ENCODE assay signal across 1 cellular context in genomic region chr18:3297025-3297984, GRCh38.
TF ChIP-seq lines count a peak whose summit lies in the region.

No MANE protein-coding gene starts in this region.

TF ChIP-seq in HepG2, 621 proteins besides CTCF, POLR2A, EP300 and RAD21 (continued from another document and continues in another):
- TF ChIP-seq TCF12 (IDR thresholded peaks at IDR 0.05) (no peak), TCF12 (CRISPR knock-in tag; IDR thresholded peaks at IDR 0.05) (0 out of 2 replicates have a peak, but pooled peaks have one; percentile 20), ZSCAN9 (CRISPR knock-in tag; IDR thresholded peaks at IDR 0.05; ENCODE audit: borderline replicate concordance) (peak; percentile 67; the same call in 1 of the 2 replicates), AGO2 (optimal IDR thresholded peaks at IDR 0.05; ENCODE audit: low read depth, low read length) (peak; percentile 24), KAT8 (CRISPR knock-in tag; IDR thresholded peaks at IDR 0.05) (peak; percentile 91), TAF1 (CRISPR knock-in tag; IDR thresholded peaks at IDR 0.05) (peak; percentile 89), ZNF281 (CRISPR knock-in tag; IDR thresholded peaks at IDR 0.05; ENCODE audit: borderline replicate concordance) (no peak), ARNT (IDR thresholded peaks at IDR 0.05) (no peak), ZNF557 (CRISPR knock-in tag; IDR thresholded peaks at IDR 0.05) (peak; percentile 54; the same call in 1 of the 2 replicates), SAP130 (CRISPR knock-in tag; IDR thresholded peaks at IDR 0.05; ENCODE audit: low read depth) (peak; percentile 83), SNAPC4 (CRISPR knock-in tag; IDR thresholded peaks at IDR 0.05) (no peak), RFXAP (CRISPR knock-in tag; IDR thresholded peaks at IDR 0.05; ENCODE audit: borderline replicate concordance) (peak; percentile 77), JUN (CRISPR knock-in tag; IDR thresholded peaks at IDR 0.05) (peak; percentile 74), ZSCAN30 (CRISPR knock-in tag; IDR thresholded peaks at IDR 0.05) (no peak), AHDC1 (CRISPR knock-in tag; IDR thresholded peaks at IDR 0.05; ENCODE audit: borderline replicate concordance) (no peak), PRDM4 (CRISPR knock-in tag; IDR thresholded peaks at IDR 0.05; ENCODE audit: borderline replicate concordance) (no peak), DRAP1 (CRISPR knock-in tag; IDR thresholded peaks at IDR 0.05) (peak; percentile 54; the same call in 1 of the 2 replicates), CCAR2 (optimal IDR thresholded peaks at IDR 0.05; ENCODE audit: low read depth, low read length) (no peak), BCL6 (CRISPR knock-in tag; IDR thresholded peaks at IDR 0.05) (peak; percentile 33; the same call in 1 of the 2 replicates), FOXO1 (CRISPR knock-in tag; IDR thresholded peaks at IDR 0.05) (peak; percentile 42; the same call in 1 of the 2 replicates), GATAD1 (CRISPR knock-in tag; IDR thresholded peaks at IDR 0.05) (peak; percentile 94), RFX1 (IDR thresholded peaks at IDR 0.05) (no peak), SALL2 (CRISPR knock-in tag; IDR thresholded peaks at IDR 0.05) (peak; percentile 59; the same call in 1 of the 2 replicates)
- TF ChIP-seq, protein P1, sequence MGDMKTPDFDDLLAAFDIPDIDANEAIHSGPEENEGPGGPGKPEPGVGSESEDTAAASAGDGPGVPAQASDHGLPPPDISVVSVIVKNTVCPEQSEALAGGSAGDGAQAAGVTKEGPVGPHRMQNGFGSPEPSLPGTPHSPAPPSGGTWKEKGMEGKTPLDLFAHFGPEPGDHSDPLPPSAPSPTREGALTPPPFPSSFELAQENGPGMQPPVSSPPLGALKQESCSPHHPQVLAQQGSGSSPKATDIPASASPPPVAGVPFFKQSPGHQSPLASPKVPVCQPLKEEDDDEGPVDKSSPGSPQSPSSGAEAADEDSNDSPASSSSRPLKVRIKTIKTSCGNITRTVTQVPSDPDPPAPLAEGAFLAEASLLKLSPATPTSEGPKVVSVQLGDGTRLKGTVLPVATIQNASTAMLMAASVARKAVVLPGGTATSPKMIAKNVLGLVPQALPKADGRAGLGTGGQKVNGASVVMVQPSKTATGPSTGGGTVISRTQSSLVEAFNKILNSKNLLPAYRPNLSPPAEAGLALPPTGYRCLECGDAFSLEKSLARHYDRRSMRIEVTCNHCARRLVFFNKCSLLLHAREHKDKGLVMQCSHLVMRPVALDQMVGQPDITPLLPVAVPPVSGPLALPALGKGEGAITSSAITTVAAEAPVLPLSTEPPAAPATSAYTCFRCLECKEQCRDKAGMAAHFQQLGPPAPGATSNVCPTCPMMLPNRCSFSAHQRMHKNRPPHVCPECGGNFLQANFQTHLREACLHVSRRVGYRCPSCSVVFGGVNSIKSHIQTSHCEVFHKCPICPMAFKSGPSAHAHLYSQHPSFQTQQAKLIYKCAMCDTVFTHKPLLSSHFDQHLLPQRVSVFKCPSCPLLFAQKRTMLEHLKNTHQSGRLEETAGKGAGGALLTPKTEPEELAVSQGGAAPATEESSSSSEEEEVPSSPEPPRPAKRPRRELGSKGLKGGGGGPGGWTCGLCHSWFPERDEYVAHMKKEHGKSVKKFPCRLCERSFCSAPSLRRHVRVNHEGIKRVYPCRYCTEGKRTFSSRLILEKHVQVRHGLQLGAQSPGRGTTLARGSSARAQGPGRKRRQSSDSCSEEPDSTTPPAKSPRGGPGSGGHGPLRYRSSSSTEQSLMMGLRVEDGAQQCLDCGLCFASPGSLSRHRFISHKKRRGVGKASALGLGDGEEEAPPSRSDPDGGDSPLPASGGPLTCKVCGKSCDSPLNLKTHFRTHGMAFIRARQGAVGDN (CRISPR knock-in tag; IDR thresholded peaks at IDR 0.05) = peak; percentile 77
- TF ChIP-seq, protein P2, sequence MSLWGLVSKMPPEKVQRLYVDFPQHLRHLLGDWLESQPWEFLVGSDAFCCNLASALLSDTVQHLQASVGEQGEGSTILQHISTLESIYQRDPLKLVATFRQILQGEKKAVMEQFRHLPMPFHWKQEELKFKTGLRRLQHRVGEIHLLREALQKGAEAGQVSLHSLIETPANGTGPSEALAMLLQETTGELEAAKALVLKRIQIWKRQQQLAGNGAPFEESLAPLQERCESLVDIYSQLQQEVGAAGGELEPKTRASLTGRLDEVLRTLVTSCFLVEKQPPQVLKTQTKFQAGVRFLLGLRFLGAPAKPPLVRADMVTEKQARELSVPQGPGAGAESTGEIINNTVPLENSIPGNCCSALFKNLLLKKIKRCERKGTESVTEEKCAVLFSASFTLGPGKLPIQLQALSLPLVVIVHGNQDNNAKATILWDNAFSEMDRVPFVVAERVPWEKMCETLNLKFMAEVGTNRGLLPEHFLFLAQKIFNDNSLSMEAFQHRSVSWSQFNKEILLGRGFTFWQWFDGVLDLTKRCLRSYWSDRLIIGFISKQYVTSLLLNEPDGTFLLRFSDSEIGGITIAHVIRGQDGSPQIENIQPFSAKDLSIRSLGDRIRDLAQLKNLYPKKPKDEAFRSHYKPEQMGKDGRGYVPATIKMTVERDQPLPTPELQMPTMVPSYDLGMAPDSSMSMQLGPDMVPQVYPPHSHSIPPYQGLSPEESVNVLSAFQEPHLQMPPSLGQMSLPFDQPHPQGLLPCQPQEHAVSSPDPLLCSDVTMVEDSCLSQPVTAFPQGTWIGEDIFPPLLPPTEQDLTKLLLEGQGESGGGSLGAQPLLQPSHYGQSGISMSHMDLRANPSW (CRISPR knock-in tag; IDR thresholded peaks at IDR 0.05; ENCODE audit: borderline replicate concordance) = no peak
- TF ChIP-seq, protein P3, sequence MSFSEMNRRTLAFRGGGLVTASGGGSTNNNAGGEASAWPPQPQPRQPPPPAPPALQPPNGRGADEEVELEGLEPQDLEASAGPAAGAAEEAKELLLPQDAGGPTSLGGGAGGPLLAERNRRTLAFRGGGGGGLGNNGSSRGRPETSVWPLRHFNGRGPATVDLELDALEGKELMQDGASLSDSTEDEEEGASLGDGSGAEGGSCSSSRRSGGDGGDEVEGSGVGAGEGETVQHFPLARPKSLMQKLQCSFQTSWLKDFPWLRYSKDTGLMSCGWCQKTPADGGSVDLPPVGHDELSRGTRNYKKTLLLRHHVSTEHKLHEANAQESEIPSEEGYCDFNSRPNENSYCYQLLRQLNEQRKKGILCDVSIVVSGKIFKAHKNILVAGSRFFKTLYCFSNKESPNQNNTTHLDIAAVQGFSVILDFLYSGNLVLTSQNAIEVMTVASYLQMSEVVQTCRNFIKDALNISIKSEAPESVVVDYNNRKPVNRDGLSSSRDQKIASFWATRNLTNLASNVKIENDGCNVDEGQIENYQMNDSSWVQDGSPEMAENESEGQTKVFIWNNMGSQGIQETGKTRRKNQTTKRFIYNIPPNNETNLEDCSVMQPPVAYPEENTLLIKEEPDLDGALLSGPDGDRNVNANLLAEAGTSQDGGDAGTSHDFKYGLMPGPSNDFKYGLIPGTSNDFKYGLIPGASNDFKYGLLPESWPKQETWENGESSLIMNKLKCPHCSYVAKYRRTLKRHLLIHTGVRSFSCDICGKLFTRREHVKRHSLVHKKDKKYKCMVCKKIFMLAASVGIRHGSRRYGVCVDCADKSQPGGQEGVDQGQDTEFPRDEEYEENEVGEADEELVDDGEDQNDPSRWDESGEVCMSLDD (CRISPR knock-in tag; IDR thresholded peaks at IDR 0.05; ENCODE audit: borderline replicate concordance) = 0 out of 2 replicates have a peak, but pooled peaks have one; percentile 61
